16 cellular contexts compared by ENCODE assay signal in genomic region chr19:12660980-12661379, GRCh38.
DNase-seq lines count a peak whose midpoint lies in the region; ATAC-seq and TF ChIP-seq lines count a peak whose summit lies in the region.
"Had no signal": no experiment of that assay in that cellular context is flagged by ENCODE, and none has a peak within 500 bp of the region (broad histone marks: within the 10 kb centered on the region; RNA-seq: fewer than 3 reads in every experiment).

No MANE protein-coding gene starts in this region.

- no peaks in the 10 kb centered on the region for H3K27me3 ChIP-seq in layer of hippocampus (ENCODE audit: control insufficient read depth, insufficient read depth, low read length)

- peak overlapping the region; percentile 85 for H3K27ac ChIP-seq in cingulate gyrus (ENCODE audit: low read depth, low read length)
- peak overlapping the region; percentile 65 for H3K27ac ChIP-seq in layer of hippocampus (ENCODE audit: low read depth, low read length)
- H3K27ac ChIP-seq: A549 had no signal

- no peak for ATAC-seq in HG02759 (IDR thresholded peaks at IDR 0.05; ENCODE audit: unreplicated experiment)
- ATAC-seq in GM19395 (IDR thresholded peaks at IDR 0.05; ENCODE audit: unreplicated experiment) = no peak
- ATAC-seq: A549; CD8-positive, alpha-beta T cell had no signal

- DNase-seq in putamen (ENCODE audit: low spot score) (peak; percentile 47), NCI-H510A treated with DMSO at 0.1 percent for 48 hours (lab: John Stamatoyannopoulos, UW) (no peak), NCI-H1105 (lab: John Stamatoyannopoulos, UW) (no peak)
- DNase-seq: CD8-positive, alpha-beta T cell; COR-L47; DMS153; DMS79 treated with DMSO at 0.1 percent for 48 hours; EL; HCEC 1CT; HFFc6 had no signal

- in situ Hi-C loops in GM18951 (cut with MboI; ENCODE audit: low sequenced_read_pairs, unreplicated experiment) = no loop called here

- TF ChIP-seq POLR2A in GM18951 (IDR thresholded peaks at IDR 0.05; ENCODE audit: extremely low read depth, insufficient read depth, insufficient read length) = peak; percentile 17
